2 cellular contexts compared by ENCODE assay signal in genomic region chr14:99628832-99629618, GRCh38.
TF ChIP-seq lines count a peak whose summit lies in the region.

No MANE protein-coding gene starts in this region.

TF ChIP-seq in IMR-90, 13 proteins besides CTCF, POLR2A, EP300 and RAD21:
- TF ChIP-seq FOS (IDR thresholded peaks at IDR 0.05; ENCODE audit: low read depth, low read length) (no peak), BHLHE40 (IDR thresholded peaks at IDR 0.05; ENCODE audit: low read depth, low read length) (peak; percentile 48; the same call in 1 of the 2 replicates), SMC3 (IDR thresholded peaks at IDR 0.05; ENCODE audit: low read depth, low read length) (peak; percentile 95), USF2 (IDR thresholded peaks at IDR 0.05; ENCODE audit: low read depth, low read length) (peak; percentile 28; the same call in 1 of the 2 replicates)
- TF ChIP-seq, protein P1, sequence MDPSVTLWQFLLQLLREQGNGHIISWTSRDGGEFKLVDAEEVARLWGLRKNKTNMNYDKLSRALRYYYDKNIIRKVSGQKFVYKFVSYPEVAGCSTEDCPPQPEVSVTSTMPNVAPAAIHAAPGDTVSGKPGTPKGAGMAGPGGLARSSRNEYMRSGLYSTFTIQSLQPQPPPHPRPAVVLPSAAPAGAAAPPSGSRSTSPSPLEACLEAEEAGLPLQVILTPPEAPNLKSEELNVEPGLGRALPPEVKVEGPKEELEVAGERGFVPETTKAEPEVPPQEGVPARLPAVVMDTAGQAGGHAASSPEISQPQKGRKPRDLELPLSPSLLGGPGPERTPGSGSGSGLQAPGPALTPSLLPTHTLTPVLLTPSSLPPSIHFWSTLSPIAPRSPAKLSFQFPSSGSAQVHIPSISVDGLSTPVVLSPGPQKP (IDR thresholded peaks at IDR 0.05; ENCODE audit: borderline replicate concordance, low read depth, low read length), result no peak

TF ChIP-seq in PFSK-1, 5 proteins besides CTCF, POLR2A, EP300 and RAD21:
- TF ChIP-seq SIN3A (IDR thresholded peaks at IDR 0.05; ENCODE audit: borderline replicate concordance, insufficient read depth, low read length), result no peak
- peak; percentile 64 for TF ChIP-seq FOXP2 (optimal IDR thresholded peaks at IDR 0.05; ENCODE audit: borderline replicate concordance, extremely low read depth, extremely low read length, insufficient read depth)
- no peak for TF ChIP-seq POLR2AphosphoS5 (IDR thresholded peaks at IDR 0.05; ENCODE audit: low read depth, low read length)
- TF ChIP-seq, protein P2, sequence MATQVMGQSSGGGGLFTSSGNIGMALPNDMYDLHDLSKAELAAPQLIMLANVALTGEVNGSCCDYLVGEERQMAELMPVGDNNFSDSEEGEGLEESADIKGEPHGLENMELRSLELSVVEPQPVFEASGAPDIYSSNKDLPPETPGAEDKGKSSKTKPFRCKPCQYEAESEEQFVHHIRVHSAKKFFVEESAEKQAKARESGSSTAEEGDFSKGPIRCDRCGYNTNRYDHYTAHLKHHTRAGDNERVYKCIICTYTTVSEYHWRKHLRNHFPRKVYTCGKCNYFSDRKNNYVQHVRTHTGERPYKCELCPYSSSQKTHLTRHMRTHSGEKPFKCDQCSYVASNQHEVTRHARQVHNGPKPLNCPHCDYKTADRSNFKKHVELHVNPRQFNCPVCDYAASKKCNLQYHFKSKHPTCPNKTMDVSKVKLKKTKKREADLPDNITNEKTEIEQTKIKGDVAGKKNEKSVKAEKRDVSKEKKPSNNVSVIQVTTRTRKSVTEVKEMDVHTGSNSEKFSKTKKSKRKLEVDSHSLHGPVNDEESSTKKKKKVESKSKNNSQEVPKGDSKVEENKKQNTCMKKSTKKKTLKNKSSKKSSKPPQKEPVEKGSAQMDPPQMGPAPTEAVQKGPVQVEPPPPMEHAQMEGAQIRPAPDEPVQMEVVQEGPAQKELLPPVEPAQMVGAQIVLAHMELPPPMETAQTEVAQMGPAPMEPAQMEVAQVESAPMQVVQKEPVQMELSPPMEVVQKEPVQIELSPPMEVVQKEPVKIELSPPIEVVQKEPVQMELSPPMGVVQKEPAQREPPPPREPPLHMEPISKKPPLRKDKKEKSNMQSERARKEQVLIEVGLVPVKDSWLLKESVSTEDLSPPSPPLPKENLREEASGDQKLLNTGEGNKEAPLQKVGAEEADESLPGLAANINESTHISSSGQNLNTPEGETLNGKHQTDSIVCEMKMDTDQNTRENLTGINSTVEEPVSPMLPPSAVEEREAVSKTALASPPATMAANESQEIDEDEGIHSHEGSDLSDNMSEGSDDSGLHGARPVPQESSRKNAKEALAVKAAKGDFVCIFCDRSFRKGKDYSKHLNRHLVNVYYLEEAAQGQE (IDR thresholded peaks at IDR 0.05; ENCODE audit: insufficient read depth in 1 of 2, low read depth in 2 of 2, low read length in 2 of 2), result no peak
- TF ChIP-seq TAF1 (IDR thresholded peaks at IDR 0.05; ENCODE audit: borderline replicate concordance, insufficient read depth, low read length), result no peak
